9 cellular contexts compared by ENCODE assay signal in the genomic region with DNA sequence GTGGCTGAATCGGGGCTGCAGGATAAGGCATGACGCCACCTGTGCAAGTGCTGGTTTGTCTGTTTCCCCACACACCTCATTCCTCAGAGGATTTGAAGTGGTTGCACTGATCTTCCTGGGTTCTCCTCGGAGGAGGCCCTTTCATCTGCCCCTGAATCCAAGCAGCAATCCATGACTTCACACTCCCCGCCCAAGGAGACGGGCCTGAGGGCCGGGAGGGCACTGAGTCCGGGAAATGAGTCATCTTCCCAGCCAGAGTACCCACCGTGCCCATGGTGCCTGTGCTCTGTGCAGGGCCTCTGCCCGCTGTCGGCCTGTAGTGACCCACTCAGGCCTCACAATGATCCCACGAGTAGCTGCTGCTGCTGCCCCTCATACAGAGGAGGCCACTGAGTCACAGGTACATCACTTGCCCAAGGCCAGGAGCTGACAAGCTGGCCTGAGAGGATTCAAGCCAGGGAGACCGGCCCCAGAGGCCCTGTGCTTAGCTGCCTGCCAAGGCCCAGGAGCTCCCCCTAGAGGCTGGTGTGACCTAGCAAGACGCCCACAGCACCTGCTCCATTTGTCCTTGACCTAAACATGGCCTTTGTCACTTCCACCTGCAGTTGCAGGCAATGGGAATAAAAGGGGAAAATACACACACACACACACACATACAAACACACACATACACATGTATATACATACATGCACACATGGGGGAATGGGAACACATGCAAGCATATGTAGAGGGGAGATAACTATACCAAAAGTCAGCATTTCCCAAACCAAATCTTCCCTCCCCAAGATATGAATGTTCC.
A peak's percentile ranks its signal among the peaks of the same experiment; 100 is the strongest.
DNase-seq lines count a peak whose midpoint lies in the region; ATAC-seq and TF ChIP-seq lines count a peak whose summit lies in the region.
"Had no signal": no experiment of that assay in that cellular context is flagged by ENCODE, and none has a peak within 500 bp of the region (broad histone marks: within the 10 kb centered on the region; RNA-seq: fewer than 3 reads in every experiment).

No MANE protein-coding gene starts in this region.

- H3K27me3 ChIP-seq in breast epithelium (no peaks in the 10 kb centered on the region), adipocyte (replicated peaks; ENCODE audit: control insufficient read depth, insufficient read depth, low read length) (peaks cover 11% of the 10 kb centered on the region), kidney epithelial cell (ENCODE audit: control insufficient read depth, insufficient read depth, low read length) (peaks cover 2% of the 10 kb centered on the region)
- H3K27me3 ChIP-seq: thyroid gland had no signal

- TF ChIP-seq POLR2A in breast epithelium (IDR thresholded peaks at IDR 0.05): no peak

- no peaks in the 10 kb centered on the region for H3K36me3 Mint-ChIP-seq in MCF 10A (ENCODE audit: insufficient read depth, unreplicated experiment)
- H3K36me3 Mint-ChIP-seq in stimulated activated naive B cell treated with anti-CD40 and anti-IgM and Interleukin-4, amounts not matched to agents 10 μg/mL and 1 μg/mL and 100 μg/mL, for 72 hours: peaks cover 2 to 10% of the 10 kb centered on the region in 2 donors

- peaks cover 24% of the 10 kb centered on the region for H3K9me3 Mint-ChIP-seq in MCF 10A (ENCODE audit: unreplicated experiment)
- peaks cover 19 to 21% of the 10 kb centered on the region in 2 donors for H3K9me3 Mint-ChIP-seq in stimulated activated naive B cell treated with anti-CD40 and anti-IgM and Interleukin-4, amounts not matched to agents 10 μg/mL and 1 μg/mL and 100 μg/mL, for 72 hours

- peak; percentile 60 for TF ChIP-seq CTCF in MCF 10A (IDR thresholded peaks at IDR 0.05; ENCODE audit: unreplicated experiment)
- TF ChIP-seq CTCF in breast epithelium (IDR thresholded peaks at IDR 0.05): peak in 1 of 3 donors; percentile 16
- TF ChIP-seq CTCF in kidney epithelial cell (IDR thresholded peaks at IDR 0.05; ENCODE audit: insufficient read depth, low read length, poor library complexity, severe bottlenecking): peak; percentile 70

- POLR2A ChIA-PET in MCF 10A (lab: Yijun Ruan, JAX): interaction anchor here (0.7 to 1.6 kb wide), 2 partner anchors 240 to 413 kb away, joined by 3 to 7 read pairs; partner anchors contain the start of gene C16orf95

- peak overlapping the region; percentile 32 for H3K27ac Mint-ChIP-seq in MCF 10A (ENCODE audit: low read depth, unreplicated experiment)
- H3K27ac Mint-ChIP-seq in stimulated activated naive B cell treated with anti-CD40 and anti-IgM and Interleukin-4, amounts not matched to agents 10 μg/mL and 1 μg/mL and 100 μg/mL, for 72 hours: no peak overlapping the region

- H3K27ac ChIP-seq in breast epithelium: no peak overlapping the region
- H3K27ac ChIP-seq: thyroid gland had no signal

- no peak overlapping the region for H3K9ac ChIP-seq in adipocyte (ENCODE audit: low read length)

- H3K4me3 ChIP-seq in breast epithelium: no peak overlapping the region
- H3K4me3 ChIP-seq in adipocyte (ENCODE audit: low read length): no peak overlapping the region
- H3K4me3 ChIP-seq in kidney epithelial cell (ENCODE audit: low read depth, low read length): no peak overlapping the region
- H3K4me3 ChIP-seq: thyroid gland had no signal

- H3K4me3 Mint-ChIP-seq in MCF 10A (ENCODE audit: unreplicated experiment): no peak overlapping the region
- no peak overlapping the region for H3K4me3 Mint-ChIP-seq in stimulated activated naive B cell treated with anti-CD40 and anti-IgM and Interleukin-4, amounts not matched to agents 10 μg/mL and 1 μg/mL and 100 μg/mL, for 72 hours

- H3K9me3 ChIP-seq in breast epithelium (peaks cover 5 to 29% of the 10 kb centered on the region in 2 donors), adipocyte (ENCODE audit: control insufficient read depth, low read length) (peaks cover 35% of the 10 kb centered on the region)
- H3K9me3 ChIP-seq: thyroid gland had no signal

- no peaks in the 10 kb centered on the region for H3K36me3 ChIP-seq in breast epithelium
- H3K36me3 ChIP-seq in adipocyte (ENCODE audit: control insufficient read depth, insufficient read depth, low read length, severe bottlenecking): no peaks in the 10 kb centered on the region
- no peaks in the 10 kb centered on the region for H3K36me3 ChIP-seq in kidney epithelial cell (ENCODE audit: control insufficient read depth, insufficient read depth, low read length)
- H3K36me3 ChIP-seq: thyroid gland had no signal

- no peaks in the 10 kb centered on the region for H3K4me1 ChIP-seq in breast epithelium
- no peaks in the 10 kb centered on the region for H3K4me1 ChIP-seq in adipocyte (ENCODE audit: control insufficient read depth, insufficient read depth, low read length)
- H3K4me1 ChIP-seq: thyroid gland had no signal

- peak in 1 of 2 donors; percentile 52 for ATAC-seq in stimulated activated naive B cell treated with anti-CD40 and anti-IgM and Interleukin-4, amounts not matched to agents 10 μg/mL and 1 μg/mL and 100 μg/mL, for 72 hours (replicated peaks)
- no peak for ATAC-seq in HG03354 (IDR thresholded peaks at IDR 0.05; ENCODE audit: poor library complexity, severe bottlenecking, unreplicated experiment)

- BruUV-seq in MCF 10A (replicated peaks; lab: Mats Ljungman, UMichigan): no TSS peak

- CTCF ChIA-PET in MCF 10A (lab: Yijun Ruan, JAX): interaction anchor here (1.0 to 6.1 kb wide), 5 partner anchors 12 to 513 kb away, joined by 3 to 44 read pairs (median 3); no protein-coding TSS in a partner anchor

- peaks cover 10% of the 10 kb centered on the region for H3K4me1 Mint-ChIP-seq in MCF 10A (ENCODE audit: insufficient read depth, unreplicated experiment)
- H3K4me1 Mint-ChIP-seq in stimulated activated naive B cell treated with anti-CD40 and anti-IgM and Interleukin-4, amounts not matched to agents 10 μg/mL and 1 μg/mL and 100 μg/mL, for 72 hours: no peaks in the 10 kb centered on the region

- no peaks in the 10 kb centered on the region for H3K27me3 Mint-ChIP-seq in MCF 10A (ENCODE audit: insufficient read depth, unreplicated experiment)
- H3K27me3 Mint-ChIP-seq in stimulated activated naive B cell treated with anti-CD40 and anti-IgM and Interleukin-4, amounts not matched to agents 10 μg/mL and 1 μg/mL and 100 μg/mL, for 72 hours: peaks cover 0 to 14% of the 10 kb centered on the region in 2 donors

- intact Hi-C loops in MCF 10A (cut with micrococcal nuclease) (loop anchor here (1.0 kb wide), 1 partner anchor 514 kb away; no protein-coding TSS in a partner anchor), breast epithelium (cut with DNase I; ENCODE audit: low total_unique reads) (loop anchor here (10.0 kb wide), 1 partner anchor 512 kb away; the partner anchor contains the start of gene FOXC2)

- peak; percentile 81 for DNase-seq in MCF 10A (ENCODE audit: unreplicated experiment)
- DNase-seq in breast epithelium (ENCODE audit: low spot score in 2 of 2): no peak
- DNase-seq in NCI-H226: peak; percentile 56
- DNase-seq in adipocyte (ENCODE audit: low read depth): peak; percentile 33
- no peak for DNase-seq in kidney epithelial cell (ENCODE audit: low read depth)
- DNase-seq in stimulated activated naive B cell treated with anti-CD40 and anti-IgM and Interleukin-4, amounts not matched to agents 10 μg/mL and 1 μg/mL and 100 μg/mL, for 72 hours: peak; percentile 9
- no peak for DNase-seq in putamen (ENCODE audit: low spot score)

Comparison
In these comparisons a context has a peak if more than half of its experiments do, and no peak if none do; other contexts are left out.
1. DNase-seq: peak in MCF 10A (single experiment), NCI-H226 (single experiment), adipocyte (single experiment) and stimulated activated naive B cell treated with anti-CD40 and anti-IgM and Interleukin-4, amounts not matched to agents 10 μg/mL and 1 μg/mL and 100 μg/mL, for 72 hours (single experiment); none in breast epithelium (0 of 2), kidney epithelial cell (single experiment) and putamen (single experiment).